Comparison of ENCODE assay signal across 10 cellular contexts in genomic region chr17:4858068-4858879, GRCh38. TPM values are rescaled to one million over a fixed set of nuclear protein-coding genes. Genes with fewer than 3 reads are reported as not detected.
DNase-seq lines count a peak whose midpoint lies in the region; ATAC-seq, FAIRE-seq and TF ChIP-seq lines count a peak whose summit lies in the region.
"Had no signal": no experiment of that assay in that cellular context is flagged by ENCODE, and none has a peak within 500 bp of the region (broad histone marks: within the 10 kb centered on the region; RNA-seq: fewer than 3 reads in every experiment).

No MANE protein-coding gene starts in this region.

- DNase-seq in esophagus muscularis mucosa (ENCODE audit: extremely low spot score), result no peak
- DNase-seq in mesendoderm, result peak; percentile 63
- DNase-seq in thyroid gland, result peak; percentile 40 to 45
- DNase-seq in NCI-H1092 treated with DMSO at 0.1 percent for 48 hours (lab: John Stamatoyannopoulos, UW), result no peak
- no peak for DNase-seq in ACHN
- no peak for DNase-seq in HTR-8/SVneo (ENCODE audit: insufficient read length, low spot score)
- DNase-seq: activated T-cell treated with anti-CD3 and anti-CD28 coated beads, Interleukin-2, amount 50 U/mL, for 48 hours had no signal

- FAIRE-seq in HTR-8/SVneo (lab: Jason Lieb, UNC), result no peak
- FAIRE-seq: GM12892 had no signal

- H3K23ac ChIP-seq in mesendoderm (ENCODE audit: low read length), result no peak overlapping the region

- H2BK120ac ChIP-seq in mesendoderm (ENCODE audit: low read depth, low read length), result no peak overlapping the region

- peaks cover 2% of the 10 kb centered on the region for H3K79me1 ChIP-seq in mesendoderm (ENCODE audit: low read length)

- no peak overlapping the region for H2BK5ac ChIP-seq in mesendoderm (ENCODE audit: low read length)

- no peak overlapping the region for H3K4ac ChIP-seq in mesendoderm (ENCODE audit: low read depth, low read length)

- in situ Hi-C loops in ACHN (cut with HindIII; ENCODE audit: low pct_ligation_motif_present, low pct_unique_long_range_greater_than_20kb, low sequenced_read_pairs), result loop anchor here (10.0 kb wide), 1 partner anchor 133 kb away; no protein-coding TSS in a partner anchor

- intact Hi-C loops in esophagus muscularis mucosa (cut with DNase I), result no loop called here
- intact Hi-C loops in thyroid gland (cut with DNase I), result no loop called here

- H3K79me2 ChIP-seq in mesendoderm (ENCODE audit: control insufficient read depth, insufficient read depth, low read length), result no peaks in the 10 kb centered on the region

- 57% methylated on average over 7 of the region's 7 CpGs for WGBS in esophagus muscularis mucosa
- WGBS in mesendoderm (ENCODE audit: extremely low coverage, insufficient coverage, low lambda C conversion rate), result no CpG with 5 or more reads among the region's 7 CpGs
- 39 to 49% methylated on average over 7 of the region's 7 CpGs for WGBS in thyroid gland, 2 donors

- no peaks in the 10 kb centered on the region for H3K27me3 ChIP-seq in esophagus muscularis mucosa
- H3K27me3 ChIP-seq in mesendoderm (ENCODE audit: insufficient read depth, low read length, poor library complexity), result no peaks in the 10 kb centered on the region
- no peaks in the 10 kb centered on the region for H3K27me3 ChIP-seq in thyroid gland

- H3K18ac ChIP-seq in mesendoderm (ENCODE audit: low read length), result peak overlapping the region; percentile 43

- no peak overlapping the region for H4K8ac ChIP-seq in mesendoderm (ENCODE audit: low read depth, low read length)

- H3K4me1 ChIP-seq in esophagus muscularis mucosa (peaks cover 36 to 55% (median 46%) of the 10 kb centered on the region in 4 donors), mesendoderm (ENCODE audit: control insufficient read depth, low read depth, low read length) (peaks cover 19% of the 10 kb centered on the region), thyroid gland (peaks cover 22 to 47% of the 10 kb centered on the region in 2 donors)

- TF ChIP-seq EP300 in esophagus muscularis mucosa (IDR thresholded peaks at IDR 0.05), result no peak

- H3K4me3 ChIP-seq in esophagus muscularis mucosa (no peak overlapping the region), mesendoderm (ENCODE audit: low read length) (no peak overlapping the region), thyroid gland (replicated peaks in 1 of 3) (no peak overlapping the region)

- H3K36me3 ChIP-seq in esophagus muscularis mucosa (peaks cover 0 to 21% (median 9%) of the 10 kb centered on the region in 4 donors), mesendoderm (ENCODE audit: control insufficient read depth, insufficient read depth, low read length) (no peaks in the 10 kb centered on the region), thyroid gland (no peaks in the 10 kb centered on the region)

- TF ChIP-seq POLR2A in esophagus muscularis mucosa (IDR thresholded peaks at IDR 0.05; ENCODE audit: low read depth) (no peak), thyroid gland (IDR thresholded peaks at IDR 0.05) (no peak)

- H2BK15ac ChIP-seq in mesendoderm (replicated peaks; ENCODE audit: low read depth), result no peak overlapping the region

- peak overlapping the region; percentile 50 for H3K9ac ChIP-seq in mesendoderm (ENCODE audit: low read length)

- H3K4me2 ChIP-seq in mesendoderm (ENCODE audit: low read length), result no peak overlapping the region

- H3K56ac ChIP-seq in mesendoderm (ENCODE audit: low read length), result no peak overlapping the region

- TF ChIP-seq CTCF in esophagus muscularis mucosa (IDR thresholded peaks at IDR 0.05), result no peak
- TF ChIP-seq CTCF in thyroid gland (IDR thresholded peaks at IDR 0.05), result no peak

- H3K9me3 ChIP-seq in esophagus muscularis mucosa (no peaks in the 10 kb centered on the region), thyroid gland (no peaks in the 10 kb centered on the region)

- no peak overlapping the region for H2AK5ac ChIP-seq in mesendoderm (ENCODE audit: low read length)

- no peak for ATAC-seq in GM19463 (IDR thresholded peaks at IDR 0.05; ENCODE audit: unreplicated experiment)

- H3K27ac ChIP-seq in esophagus muscularis mucosa (replicated peaks in 1 of 4) (peak overlapping the region; percentile 43 to 70 (median 52)), mesendoderm (ENCODE audit: low read depth, low read length) (peak overlapping the region; percentile 49), thyroid gland (peak overlapping the region in 2 of 3 donors; percentile 56 to 63)

- H4K5ac ChIP-seq in mesendoderm (ENCODE audit: low read length), result no peak overlapping the region

TF ChIP-seq in PFSK-1, 5 proteins besides CTCF, POLR2A, EP300 and RAD21:
- TF ChIP-seq FOXP2 (optimal IDR thresholded peaks at IDR 0.05; ENCODE audit: borderline replicate concordance, extremely low read depth, extremely low read length, insufficient read depth) (peak; percentile 73), POLR2AphosphoS5 (IDR thresholded peaks at IDR 0.05; ENCODE audit: low read depth, low read length) (no peak)

RNA-seq across cellular contexts. Expression of gene MINK1, which starts 25.1 kb away (rescaled TPM):
- 63.4 TPM for polyA plus RNA-seq in PFSK-1 (2012; ENCODE audit: insufficient read length, low read depth)
- total RNA-seq in esophagus muscularis mucosa (10 to 100 TPM; 28.8 to 55.2 (median 38.8) TPM), thyroid gland (10 to 100 TPM; 25.1 to 51.6 (median 31.2) TPM)
- 21.7 TPM for polyA plus RNA-seq in mesendoderm (2013, experiment 1 of 2)
- 23.6 TPM for polyA plus RNA-seq in mesendoderm (2013, experiment 2 of 2)

RNA-seq across cellular contexts. Expression of gene C17orf107, which starts 41.1 kb away (rescaled TPM):
- 1.1 TPM for polyA plus RNA-seq in PFSK-1 (2012; ENCODE audit: insufficient read length, low read depth)
- total RNA-seq in esophagus muscularis mucosa, result 1 to 10 TPM in 2 of 4 donors, under 1 TPM in 2; 0.32 to 1.5 (median 0.88) TPM
- polyA plus RNA-seq in mesendoderm (2013, experiment 1 of 2), result 0.24 TPM
- 0.39 TPM for polyA plus RNA-seq in mesendoderm (2013, experiment 2 of 2)
- 1 to 10 TPM in 3 of 4 donors, under 1 TPM in 1; 0.33 to 1.9 (median 1.3) TPM for total RNA-seq in thyroid gland

RNA-seq across cellular contexts. Expression of gene CHRNE, which starts 44.6 kb away (rescaled TPM):
- 1.3 TPM for polyA plus RNA-seq in PFSK-1 (2012; ENCODE audit: insufficient read length, low read depth)
- 1 to 10 TPM in 1 of 4 donors, under 1 TPM in 2, not detected in 1; 0.13 to 1.2 (median 0.63) TPM for total RNA-seq in esophagus muscularis mucosa
- polyA plus RNA-seq in mesendoderm (2013, experiment 1 of 2), result 0.24 TPM
- polyA plus RNA-seq in mesendoderm (2013, experiment 2 of 2), result 0.24 TPM
- under 1 TPM; 0.29 to 0.83 (median 0.49) TPM for total RNA-seq in thyroid gland

RNA-seq across cellular contexts. Expression of gene PLD2, which starts 51.3 kb away (rescaled TPM):
- polyA plus RNA-seq in PFSK-1 (2012; ENCODE audit: insufficient read length, low read depth), result 30.2 TPM
- total RNA-seq in esophagus muscularis mucosa (10 to 100 TPM in 3 of 4 donors, 1 to 10 TPM in 1; 9.6 to 15.2 (median 12.0) TPM), thyroid gland (10 to 100 TPM; 10.7 to 20.0 (median 16.2) TPM)
- 15.8 TPM for polyA plus RNA-seq in mesendoderm (2013, experiment 1 of 2)
- polyA plus RNA-seq in mesendoderm (2013, experiment 2 of 2), result 17.0 TPM

Comparison
In these comparisons a context has a peak if more than half of its experiments do, and no peak if none do; other contexts are left out.
1. DNase-seq: peak in mesendoderm (single experiment) and thyroid gland (2 of 2); none in esophagus muscularis mucosa (single experiment), NCI-H1092 treated with DMSO at 0.1 percent for 48 hours (single experiment), ACHN (single experiment) and HTR-8/SVneo (single experiment).
2. Peak in every context shown above with its lines, with median percentiles within 50 percentile points of each other: H3K27ac ChIP-seq.